In the genomic region with DNA sequence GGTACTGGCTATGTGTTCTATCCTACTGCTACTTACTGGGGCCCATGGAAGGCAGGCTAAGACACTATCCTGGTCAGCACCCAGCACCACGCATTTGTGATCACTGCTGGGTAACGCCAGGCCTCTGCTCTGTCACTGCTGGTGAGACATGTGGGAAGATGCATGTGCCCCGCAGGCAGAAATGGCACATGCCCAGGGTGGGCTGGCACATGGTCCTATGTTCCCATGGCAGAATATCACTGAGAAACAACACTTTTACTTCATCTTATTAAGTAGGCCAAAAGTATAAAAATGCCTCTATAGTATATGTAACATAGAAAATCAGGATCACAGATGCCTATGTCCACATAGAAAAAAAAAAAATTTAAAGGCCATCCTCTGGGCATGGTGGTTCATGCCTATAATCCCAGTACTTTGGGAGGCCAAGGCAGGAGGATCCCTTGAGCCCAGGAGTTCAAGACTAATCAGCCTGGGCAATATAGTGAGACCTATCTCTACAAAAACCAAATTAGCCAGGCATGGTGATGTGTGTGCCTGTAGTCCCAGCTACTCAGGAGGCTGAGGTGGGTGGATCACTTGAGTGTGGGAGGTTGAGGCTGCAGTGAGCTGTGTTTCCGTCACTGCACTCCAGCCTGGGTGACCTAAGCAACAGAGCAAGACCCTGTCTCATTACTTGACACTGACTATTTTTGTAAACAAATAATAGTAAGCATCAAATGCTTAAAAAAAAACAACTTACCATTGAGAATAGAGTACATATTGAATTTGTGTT, we compare ENCODE assay signal across 23 cellular contexts. TPM values are rescaled to one million over a fixed set of nuclear protein-coding genes. Genes with fewer than 3 reads are reported as not detected.
DNase-seq lines count a peak whose midpoint lies in the region; ATAC-seq, FAIRE-seq and TF ChIP-seq lines count a peak whose summit lies in the region.
"Had no signal": no experiment of that assay in that cellular context is flagged by ENCODE, and none has a peak within 500 bp of the region (broad histone marks: within the 10 kb centered on the region; RNA-seq: fewer than 3 reads in every experiment).

No MANE protein-coding gene starts in this region.

- no peak overlapping the region for H3K4me3 ChIP-seq in endothelial cell of umbilical vein (replicated peaks in 1 of 3; ENCODE audit: insufficient read depth in 1 of 3, low read depth in 1 of 3, low read length in 3 of 3)
- H3K4me3 ChIP-seq in lower lobe of right lung: no peak overlapping the region

- peaks cover 26% of the 10 kb centered on the region for H3K4me1 Mint-ChIP-seq in activated naive CD8-positive, alpha-beta T cell (ENCODE audit: low read depth)
- peaks cover 25% of the 10 kb centered on the region for H3K4me1 Mint-ChIP-seq in activated naive CD8-positive, alpha-beta T cell treated with anti-CD3 and anti-CD28 coated beads, Interleukin-2, amount 50 U/mL, for 24 hours

- H3K9me3 Mint-ChIP-seq in activated naive CD8-positive, alpha-beta T cell (ENCODE audit: low read depth): no peaks in the 10 kb centered on the region
- H3K9me3 Mint-ChIP-seq in activated naive CD8-positive, alpha-beta T cell treated with anti-CD3 and anti-CD28 coated beads, Interleukin-2, amount 50 U/mL, for 24 hours: no peaks in the 10 kb centered on the region
- H3K9me3 Mint-ChIP-seq: CD14-positive monocyte had no signal

- H3K9ac ChIP-seq in endothelial cell of umbilical vein (replicated peaks; ENCODE audit: extremely low read depth, insufficient read depth, low read length): no peak overlapping the region

- no peak overlapping the region for H2AFZ ChIP-seq in endothelial cell of umbilical vein (ENCODE audit: low read depth, low read length)

- CTCF ChIA-PET in RWPE1 (lab: Yijun Ruan, JAX): interaction anchor here (0.6 kb wide), 2 partner anchors 13 to 37 kb away, joined by 3 to 4 read pairs; no protein-coding TSS in a partner anchor
- CTCF ChIA-PET in endothelial cell of umbilical vein (lab: Charles Lee): interaction anchor here (1.5 to 2.2 kb wide), 3 partner anchors 36 to 145 kb away, joined by 3 to 12 read pairs (median 6); no protein-coding TSS in a partner anchor

- H3K27ac ChIP-seq in RWPE1: peak overlapping the region; percentile 67
- H3K27ac ChIP-seq in endothelial cell of umbilical vein (ENCODE audit: insufficient read depth, low read depth, low read length): no peak overlapping the region
- no peak overlapping the region for H3K27ac ChIP-seq in lower lobe of right lung
- H3K27ac ChIP-seq: HL-60 had no signal

- H3K4me1 ChIP-seq in endothelial cell of umbilical vein (ENCODE audit: control insufficient read depth, extremely low read depth, insufficient read depth, low read length) (no peaks in the 10 kb centered on the region), lower lobe of right lung (no peaks in the 10 kb centered on the region)
- H3K4me1 ChIP-seq: BE2C had no signal

- no peaks in the 10 kb centered on the region for H3K9me1 ChIP-seq in endothelial cell of umbilical vein (replicated peaks; ENCODE audit: control insufficient read depth, extremely low read depth, insufficient read depth, low read length)

- no peaks in the 10 kb centered on the region for H3K9me3 ChIP-seq in endothelial cell of umbilical vein (replicated peaks; ENCODE audit: control insufficient read depth, insufficient read depth, low read length)
- H3K9me3 ChIP-seq in lower lobe of right lung: no peaks in the 10 kb centered on the region
- H3K9me3 ChIP-seq: BE2C had no signal

- H4K20me1 ChIP-seq in endothelial cell of umbilical vein (replicated peaks; ENCODE audit: control insufficient read depth, extremely low read depth, insufficient read depth, low read length): no peaks in the 10 kb centered on the region

- H3K36me3 ChIP-seq in endothelial cell of umbilical vein (ENCODE audit: control insufficient read depth in 2 of 2, extremely low read depth in 1 of 2, insufficient read depth in 2 of 2, low read length in 2 of 2): peaks cover 10 to 19% of the 10 kb centered on the region in 2 experiments
- peaks cover 84% of the 10 kb centered on the region for H3K36me3 ChIP-seq in lower lobe of right lung

- BruUV-seq in endothelial cell of umbilical vein (replicated peaks; lab: Mats Ljungman, UMichigan): no TSS peak

- no peak overlapping the region for H3K4me2 ChIP-seq in endothelial cell of umbilical vein (ENCODE audit: insufficient read depth, low read length)

- no peak for TF ChIP-seq CTCF in RWPE1 (conservative IDR thresholded peaks at IDR 0.05; ENCODE audit: low read depth)
- TF ChIP-seq CTCF in endothelial cell of umbilical vein (IDR thresholded peaks at IDR 0.05; ENCODE audit: extremely low read depth in 1 of 2, insufficient read depth in 1 of 2, low read depth in 1 of 2, low read length in 2 of 2): no peak
- no peak for TF ChIP-seq CTCF in lower lobe of right lung (IDR thresholded peaks at IDR 0.05)

- TF ChIP-seq POLR2A in endothelial cell of umbilical vein (IDR thresholded peaks at IDR 0.05; ENCODE audit: low read depth, low read length): no peak

- ATAC-seq in activated naive CD8-positive, alpha-beta T cell treated with anti-CD3 and anti-CD28 coated beads, Interleukin-2, amount 50 U/mL, for 24 hours: no peak
- no peak for ATAC-seq in lower lobe of right lung

- H3K36me3 Mint-ChIP-seq in activated naive CD8-positive, alpha-beta T cell: peaks cover 20% of the 10 kb centered on the region
- H3K36me3 Mint-ChIP-seq in activated naive CD8-positive, alpha-beta T cell treated with anti-CD3 and anti-CD28 coated beads, Interleukin-2, amount 50 U/mL, for 24 hours (ENCODE audit: low read depth): peaks cover 41% of the 10 kb centered on the region

- dilution Hi-C loops in endothelial cell of umbilical vein (cut with MboI; ENCODE audit: extremely low pct_ligation_motif_present, low sequenced_read_pairs): no loop called here

- H3K27me3 Mint-ChIP-seq in activated naive CD8-positive, alpha-beta T cell: no peaks in the 10 kb centered on the region
- no peaks in the 10 kb centered on the region for H3K27me3 Mint-ChIP-seq in activated naive CD8-positive, alpha-beta T cell treated with anti-CD3 and anti-CD28 coated beads, Interleukin-2, amount 50 U/mL, for 24 hours

- no peaks in the 10 kb centered on the region for H3K79me2 ChIP-seq in endothelial cell of umbilical vein (ENCODE audit: control insufficient read depth, insufficient read depth, low read length)

- H3K27me3 ChIP-seq in endothelial cell of umbilical vein (ENCODE audit: control insufficient read depth in 2 of 2, insufficient read depth in 2 of 2, low read length in 2 of 2) (no peaks in the 10 kb centered on the region), lower lobe of right lung (ENCODE audit: low read depth) (no peaks in the 10 kb centered on the region)
- H3K27me3 ChIP-seq: BE2C had no signal

- no peak for FAIRE-seq in endothelial cell of umbilical vein (lab: Jason Lieb, UNC)
- FAIRE-seq: GM12892 had no signal

- no peak overlapping the region for H3K4me3 Mint-ChIP-seq in activated naive CD8-positive, alpha-beta T cell
- H3K4me3 Mint-ChIP-seq in activated naive CD8-positive, alpha-beta T cell treated with anti-CD3 and anti-CD28 coated beads, Interleukin-2, amount 50 U/mL, for 24 hours: no peak overlapping the region
- H3K4me3 Mint-ChIP-seq: CD14-positive monocyte had no signal

- POLR2A ChIA-PET in RWPE1 (lab: Yijun Ruan, JAX; ENCODE audit: low non-redundant PET): interaction anchor here (1.3 kb wide), 1 partner anchor 11 kb away, joined by 5 read pairs; a partner anchor contains a TSS
- POLR2A ChIA-PET in endothelial cell of umbilical vein (lab: Charles Lee): no interaction called here

- intact Hi-C loops in endothelial cell of umbilical vein (cut with micrococcal nuclease): no loop called here
- intact Hi-C loops in lower lobe of right lung (cut with DNase I): no loop called here

- H3K27ac Mint-ChIP-seq in activated naive CD8-positive, alpha-beta T cell: peak overlapping the region; percentile 7
- no peak overlapping the region for H3K27ac Mint-ChIP-seq in activated naive CD8-positive, alpha-beta T cell treated with anti-CD3 and anti-CD28 coated beads, Interleukin-2, amount 50 U/mL, for 24 hours

- no peak for DNase-seq in activated naive CD8-positive, alpha-beta T cell treated with anti-CD3 and anti-CD28 coated beads, Interleukin-2, amount 50 U/mL, for 24 hours
- DNase-seq in RWPE1 (ENCODE audit: low spot score) (no peak), endothelial cell of umbilical vein (ENCODE audit: low read depth, low spot score) (no peak), lower lobe of right lung (no peak), amniotic stem cell (lab: John Stamatoyannopoulos, UW) (no peak), NCI-H2107 treated with DMSO at 0.1 percent for 48 hours (lab: John Stamatoyannopoulos, UW; ENCODE audit: unreplicated experiment) (no peak)
- DNase-seq: 8988T, ACHN, BE2C, DMS153, DND-41, NCI-H1105, NCI-H1436 treated with DMSO at 0.1 percent for 48 hours, NCI-H187 treated with DMSO at 0.1 percent for 48 hours, NCI-H2107, NCI-H446, NCI-H524 treated with DMSO at 0.1 percent for 48 hours, NCI-H774, SHP77 had no signal

TF ChIP-seq in endothelial cell of umbilical vein, 7 proteins besides CTCF, POLR2A, EP300 and RAD21 (continues in another document):
- TF ChIP-seq MYC (IDR thresholded peaks at IDR 0.05; ENCODE audit: low read depth, low read length) (no peak), EZH2 (IDR thresholded peaks at IDR 0.05; ENCODE audit: borderline replicate concordance, low read depth, low read length, severe bottlenecking) (no peak), JUN (IDR thresholded peaks at IDR 0.05; ENCODE audit: borderline replicate concordance, insufficient read depth, insufficient read length, low read depth) (no peak), FOS (IDR thresholded peaks at IDR 0.05; ENCODE audit: borderline replicate concordance, insufficient read depth, low read length) (no peak)

RNA-seq across cellular contexts. Expression of a gene that starts 11.5 kb away (rescaled TPM):
- total RNA-seq in endothelial cell of umbilical vein (17.6 and 17.7 TPM in 2 replicates), lower lobe of right lung (19.6 TPM)
- 6.6 and 8.1 TPM in 2 replicates for polyA plus RNA-seq in endothelial cell of umbilical vein
- polyA plus RNA-seq in endothelial cell of umbilical vein (2011; cell fraction: cytosol; rRNA removed): 9.5 and 11.2 TPM in 2 replicates
- polyA plus RNA-seq in endothelial cell of umbilical vein (2011; cell fraction: nucleus; rRNA removed): 13.4 and 18.5 TPM in 2 replicates
- polyA plus RNA-seq in endothelial cell of umbilical vein (2012): 7.2 and 10.8 TPM in 2 replicates
- polyA minus RNA-seq in endothelial cell of umbilical vein: 5.6 and 11.1 TPM in 2 replicates
- polyA minus RNA-seq in endothelial cell of umbilical vein (2011; cell fraction: cytosol; rRNA and poly(A)+ RNA removed): 24.7 TPM
- 9.5 and 11.3 TPM in 2 replicates for polyA minus RNA-seq in endothelial cell of umbilical vein (2011; cell fraction: nucleus; rRNA and poly(A)+ RNA removed)

RNA-seq across cellular contexts. Expression of a gene that starts 37.7 kb away (rescaled TPM):
- 12.6 and 13.8 TPM in 2 replicates for total RNA-seq in endothelial cell of umbilical vein
- 1.0 and 1.5 TPM in 2 replicates for polyA plus RNA-seq in endothelial cell of umbilical vein
- 2.7 and 2.8 TPM in 2 replicates for polyA plus RNA-seq in endothelial cell of umbilical vein (2011; cell fraction: cytosol; rRNA removed)
- 4.9 and 9.2 TPM in 2 replicates for polyA plus RNA-seq in endothelial cell of umbilical vein (2011; cell fraction: nucleus; rRNA removed)
- polyA plus RNA-seq in endothelial cell of umbilical vein (2012): 3.1 and 7.2 TPM in 2 replicates
- polyA minus RNA-seq in endothelial cell of umbilical vein: 2.5 and 2.9 TPM in 2 replicates
- 17.1 TPM for polyA minus RNA-seq in endothelial cell of umbilical vein (2011; cell fraction: cytosol; rRNA and poly(A)+ RNA removed)
- 4.7 and 8.8 TPM in 2 replicates for polyA minus RNA-seq in endothelial cell of umbilical vein (2011; cell fraction: nucleus; rRNA and poly(A)+ RNA removed)
- total RNA-seq in lower lobe of right lung: 0.44 TPM
